26 cellular contexts compared by ENCODE assay signal in the genomic region with DNA sequence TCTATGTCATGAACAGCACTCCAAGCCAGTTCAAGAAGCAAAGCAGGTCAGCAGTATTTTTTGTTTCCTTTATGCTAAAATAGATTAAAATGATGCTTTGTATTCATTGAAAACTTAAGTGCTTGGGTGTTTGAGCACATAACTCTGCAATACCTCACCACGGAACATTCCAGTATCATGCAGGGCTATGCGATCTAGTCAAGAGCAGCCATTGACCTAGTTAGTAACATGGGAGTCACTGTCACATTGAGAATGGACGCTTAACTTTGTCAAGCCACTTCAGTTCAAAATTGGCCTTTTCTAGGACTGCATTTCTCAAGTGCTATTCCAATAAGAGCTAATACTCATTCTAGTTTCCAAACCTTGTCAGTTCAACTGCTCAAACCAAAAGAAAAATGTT.
"Had no signal": no experiment of that assay in that cellular context is flagged by ENCODE, and none has a peak within 500 bp of the region (broad histone marks: within the 10 kb centered on the region; RNA-seq: fewer than 3 reads in every experiment).

No MANE protein-coding gene starts in this region.

- H3K9me3 ChIP-seq: ascending aorta, breast epithelium, colonic mucosa had no signal

- H3K4me3 ChIP-seq: ascending aorta, breast epithelium, cardiac muscle cell, colonic mucosa had no signal

- H3K4me1 ChIP-seq: ascending aorta, breast epithelium, colonic mucosa had no signal

- H3K36me3 ChIP-seq: ascending aorta, breast epithelium, cardiac muscle cell, colonic mucosa had no signal

- DNase-seq: activated CD4-positive, alpha-beta memory T cell treated with anti-CD3 and anti-CD28 coated beads, Interleukin-2, amount 10 ng/mL, durations not matched to agents 7 days and 5 days; activated CD4-positive, alpha-beta T cell treated with anti-CD3 and anti-CD28 coated beads for 4 hours; activated CD4-positive, alpha-beta T cell treated with anti-CD3 and anti-CD28 coated beads, Interleukin-2, amount 10 ng/mL, durations not matched to agents 7 days and 5 days; activated CD4-positive, alpha-beta T cell treated with anti-CD3 and anti-CD28 coated beads, Interleukin-2, amount 50 U/mL, for 4 hours; activated CD4-positive, CD25-positive, alpha-beta regulatory T cell; activated CD4-positive, CD25-positive, alpha-beta regulatory T cell treated with anti-CD3 and anti-CD28 coated beads, Interleukin-2, amount 50 U/mL, for 72 hours; activated CD8-positive, alpha-beta memory T cell treated with anti-CD3 and anti-CD28 coated beads, Interleukin-2, amount 50 U/mL, for 48 hours; activated gamma-delta T cell; activated naive CD4-positive, alpha-beta T cell; activated naive CD4-positive, alpha-beta T cell treated with anti-CD3 and anti-CD28 coated beads, Interleukin-2, amount 10 ng/mL, durations not matched to agents 7 days and 5 days; activated naive CD8-positive, alpha-beta T cell treated with anti-CD3 and anti-CD28 coated beads, Interleukin-2, amount 10 ng/mL, durations not matched to agents 7 days and 5 days; activated T-cell treated with anti-CD3 and anti-CD28 coated beads for 4 hours; activated T-cell treated with anti-CD3 and anti-CD28 coated beads, Interleukin-2, amount 50 U/mL, for 24 hours; activated T-cell treated with anti-CD3 and anti-CD28 coated beads, Interleukin-2, amount 50 U/mL, for 72 hours; central memory CD4-positive, alpha-beta T cell; cerebellar nuclear complex; colonic mucosa; effector CD8-positive, alpha-beta T cell; foreskin fibroblast; head of caudate nucleus; T-helper 2 cell had no signal

- H3K27me3 ChIP-seq: ascending aorta, breast epithelium, cardiac muscle cell, colonic mucosa had no signal

- H3K27ac ChIP-seq: ascending aorta, breast epithelium, cardiac muscle cell, colonic mucosa had no signal

- ATAC-seq: activated naive CD4-positive, alpha-beta T cell treated with anti-CD3 and anti-CD28 coated beads, Interleukin-2, amount 50 U/mL, for 72 hours; activated T-cell treated with anti-CD3 and anti-CD28 coated beads, Interleukin-2, amount 50 U/mL, for 72 hours; esophagus mucosa had no signal
